In the genomic region with DNA sequence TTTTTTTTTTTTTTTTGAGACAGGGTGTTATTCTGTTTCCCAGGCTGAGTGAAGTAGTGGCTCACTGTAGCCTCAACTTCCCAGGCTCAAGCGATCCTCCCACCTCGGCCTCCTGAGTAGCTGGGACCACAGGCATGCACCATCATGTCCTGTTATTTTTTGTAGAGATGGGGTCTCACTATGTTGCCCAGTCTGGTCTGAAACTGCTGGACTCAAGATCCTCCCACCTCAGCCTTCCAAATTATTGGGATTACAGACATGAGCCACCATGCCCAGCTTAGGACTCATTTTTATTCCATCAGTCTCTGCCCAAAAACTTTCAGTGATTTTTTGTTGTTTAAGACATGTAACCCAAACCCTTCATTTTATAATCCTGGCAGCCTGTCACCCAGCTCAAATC, we compare ENCODE assay signal across 13 cellular contexts.
DNase-seq lines count a peak whose midpoint lies in the region; ATAC-seq, FAIRE-seq and TF ChIP-seq lines count a peak whose summit lies in the region.
"Had no signal": no experiment of that assay in that cellular context is flagged by ENCODE, and none has a peak within 500 bp of the region (broad histone marks: within the 10 kb centered on the region; RNA-seq: fewer than 3 reads in every experiment).

No MANE protein-coding gene starts in this region.

- no peak overlapping the region for H3K9ac ChIP-seq in HepG2 (ENCODE audit: insufficient read depth, low read depth, low read length)
- no peak overlapping the region for H3K9ac ChIP-seq in mammary epithelial cell (ENCODE audit: insufficient read depth, low read length)
- H3K9ac ChIP-seq: GM23248 had no signal

- H2AFZ ChIP-seq in HepG2 (ENCODE audit: low read length) (no peak overlapping the region), mammary epithelial cell (ENCODE audit: low read depth, low read length) (no peak overlapping the region)
- H2AFZ ChIP-seq: GM23248 had no signal

- in situ Hi-C loops in HepG2 (cut with HindIII; ENCODE audit: extremely low pct_ligation_motif_present, low pct_unique_long_range_greater_than_20kb) = no loop called here
- in situ Hi-C loops in mammary epithelial cell (cut with MboI; ENCODE audit: low sequenced_read_pairs in 2 of 2) = no loop called here

- H3K79me2 ChIP-seq in HepG2 (ENCODE audit: insufficient read depth, low read length) (no peaks in the 10 kb centered on the region), mammary epithelial cell (ENCODE audit: insufficient read depth, low read length) (no peaks in the 10 kb centered on the region)

- TF ChIP-seq POLR2A in HepG2 (IDR thresholded peaks at IDR 0.05; ENCODE audit: insufficient read depth in 1 of 2, low read depth in 2 of 2, low read length in 2 of 2) (no peak), right lobe of liver (IDR thresholded peaks at IDR 0.05) (no peak)

- H3K27ac Mint-ChIP-seq in neural crest cell (ENCODE audit: unreplicated experiment) (peak overlapping the region; percentile 14), type B pancreatic cell (peak overlapping the region; percentile 62)

- 45% methylated on average over 2 of the region's 2 CpGs for WGBS in HepG2 (ENCODE audit: low lambda C conversion rate)
- WGBS in right lobe of liver (ENCODE audit: insufficient coverage, low coverage, low lambda C conversion rate, missing lambda C conversion rate) = no CpG with 5 or more reads among the region's 2 CpGs
- WGBS in mammary epithelial cell (ENCODE audit: low coverage, missing lambda C conversion rate) = 100% methylated on average over 2 of the region's 2 CpGs

- no peak for TF ChIP-seq EP300 in HepG2 (IDR thresholded peaks at IDR 0.05; ENCODE audit: low read depth in 2 of 2, low read length in 2 of 2)
- no peak for TF ChIP-seq EP300 in HepG2 (CRISPR knock-in tag; IDR thresholded peaks at IDR 0.05; ENCODE audit: borderline replicate concordance)

- H3K27me3 ChIP-seq in HepG2 (ENCODE audit: control insufficient read depth in 1 of 2, insufficient read depth in 2 of 2, low read length in 2 of 2) (no peaks in the 10 kb centered on the region; a peak in 1 of 5 replicates), right lobe of liver (no peaks in the 10 kb centered on the region), mammary epithelial cell (ENCODE audit: insufficient read depth, low read length) (no peaks in the 10 kb centered on the region)

- CTCF ChIA-PET in HepG2 (lab: Yijun Ruan, JAX; ENCODE audit: low intra/inter-chr PET ratio, low total read pairs) (no interaction called here), mammary epithelial cell (lab: Charles Lee; ENCODE audit: low non-redundant PET) (interaction anchor here (0.6 to 0.7 kb wide), 2 partner anchors 150 to 277 kb away, joined by 3 to 4 read pairs; no protein-coding TSS in a partner anchor)

- H3K4me1 ChIP-seq in HepG2 (ENCODE audit: insufficient read depth, low read length) (no peaks in the 10 kb centered on the region), right lobe of liver (no peaks in the 10 kb centered on the region), mammary epithelial cell (ENCODE audit: insufficient read depth, low read length) (peaks cover 34% of the 10 kb centered on the region)

- dilution Hi-C loops in mammary epithelial cell (cut with HindIII; ENCODE audit: low sequenced_read_pairs) = no loop called here

- BruUV-seq in HepG2 (replicated peaks; lab: Mats Ljungman, UMichigan) (no TSS peak), mammary epithelial cell (replicated peaks; lab: Mats Ljungman, UMichigan) (no TSS peak)

- H3K4me3 ChIP-seq in HepG2 (replicated peaks in 1 of 3; ENCODE audit: insufficient read depth in 1 of 3, low read depth in 2 of 3, low read length in 3 of 3) (no peak overlapping the region), right lobe of liver (no peak overlapping the region), mammary epithelial cell (replicated peaks in 1 of 3; ENCODE audit: insufficient read depth in 1 of 3, low read depth in 2 of 3, low read length in 3 of 3) (no peak overlapping the region)
- H3K4me3 ChIP-seq: GM12878, GM23248 had no signal

- FAIRE-seq in HepG2 (lab: Jason Lieb, UNC) = no peak
- FAIRE-seq: GM12878, GM18507 had no signal

- ATAC-seq in HepG2 (no peak), right lobe of liver (no peak), GM21529 (IDR thresholded peaks at IDR 0.05; ENCODE audit: unreplicated experiment) (no peak)

- H3K9me3 ChIP-seq in HepG2 (ENCODE audit: low read length) (no peaks in the 10 kb centered on the region), right lobe of liver (no peaks in the 10 kb centered on the region), mammary epithelial cell (replicated peaks; ENCODE audit: insufficient read depth, low read length) (peaks cover 4% of the 10 kb centered on the region)

- H3K9me3 Mint-ChIP-seq in neural crest cell = no peaks in the 10 kb centered on the region
- H3K9me3 Mint-ChIP-seq in type B pancreatic cell = no peaks in the 10 kb centered on the region

- H3K4me3 Mint-ChIP-seq in neural crest cell = no peak overlapping the region
- H3K4me3 Mint-ChIP-seq in type B pancreatic cell = no peak overlapping the region

- no peak for TF ChIP-seq RAD21 in HepG2 (CRISPR knock-in tag; IDR thresholded peaks at IDR 0.05)

- no peaks in the 10 kb centered on the region for H3K36me3 ChIP-seq in HepG2 (replicated peaks in 1 of 2; ENCODE audit: control insufficient read depth in 1 of 2, insufficient read depth in 2 of 2, low read length in 2 of 2)
- H3K36me3 ChIP-seq in right lobe of liver = no peaks in the 10 kb centered on the region
- no peaks in the 10 kb centered on the region for H3K36me3 ChIP-seq in mammary epithelial cell (ENCODE audit: insufficient read depth, low read length)

- H3K27me3 Mint-ChIP-seq in neural crest cell (ENCODE audit: low read depth) = no peaks in the 10 kb centered on the region
- no peaks in the 10 kb centered on the region for H3K27me3 Mint-ChIP-seq in type B pancreatic cell

- TF ChIP-seq CTCF in HepG2 (CRISPR knock-in tag; IDR thresholded peaks at IDR 0.05) (no peak), right lobe of liver (IDR thresholded peaks at IDR 0.05) (no peak), mammary epithelial cell (conservative IDR thresholded peaks at IDR 0.05 in 1 of 2, IDR thresholded peaks at IDR 0.05 in 1 of 2; ENCODE audit: extremely low read depth in 1 of 2, insufficient read depth in 1 of 2, low read depth in 1 of 2, low read length in 2 of 2) (no peak), neural crest cell (conservative IDR thresholded peaks at IDR 0.05) (no peak), type B pancreatic cell (conservative IDR thresholded peaks at IDR 0.05) (no peak)

- H3K4me2 ChIP-seq in HepG2 (ENCODE audit: low read depth, low read length) = no peak overlapping the region
- H3K4me2 ChIP-seq in mammary epithelial cell (ENCODE audit: insufficient read depth, low read depth, low read length) = no peak overlapping the region

- H4K20me1 ChIP-seq in HepG2 (ENCODE audit: insufficient read depth, low read length) = no peaks in the 10 kb centered on the region
- no peaks in the 10 kb centered on the region for H4K20me1 ChIP-seq in mammary epithelial cell (ENCODE audit: insufficient read depth, low read length)

- POLR2A ChIA-PET in HepG2 (lab: Yijun Ruan, JAX) = no interaction called here

- DNase-seq in HepG2 (ENCODE audit: low spot score) (no peak), right lobe of liver (no peak), mammary epithelial cell (no peak), neural crest cell (ENCODE audit: low read depth, low spot score) (no peak), type B pancreatic cell (ENCODE audit: extremely low spot score, unreplicated experiment) (no peak), ureter (ENCODE audit: low spot score) (no peak)
- DNase-seq in stimulated activated CD4-positive, alpha-beta T cell treated with anti-CD3 and anti-CD28 coated beads, Interleukin-15, amount 100 ng/mL, for 24 hours = no peak
- DNase-seq: KG1, NCI-H1092 had no signal

- H3K27ac ChIP-seq in HepG2 (ENCODE audit: extremely low read length, insufficient read depth, low read length) (no peak overlapping the region), right lobe of liver (no peak overlapping the region), mammary epithelial cell (ENCODE audit: insufficient read depth, low read depth, low read length) (peak overlapping the region; percentile 77)
- H3K27ac ChIP-seq: GM23248 had no signal

- H3K36me3 Mint-ChIP-seq in neural crest cell (ENCODE audit: low read depth) (no peaks in the 10 kb centered on the region), type B pancreatic cell (no peaks in the 10 kb centered on the region)

- H3K4me1 Mint-ChIP-seq in neural crest cell = no peaks in the 10 kb centered on the region
- H3K4me1 Mint-ChIP-seq in type B pancreatic cell (ENCODE audit: unreplicated experiment) = peaks cover 24% of the 10 kb centered on the region

- intact Hi-C loops in HepG2 (cut with micrococcal nuclease; ENCODE audit: unreplicated experiment) = no loop called here
- intact Hi-C loops in right lobe of liver (cut with DNase I) = no loop called here
- intact Hi-C loops in mammary epithelial cell (cut with micrococcal nuclease) = loop anchor here (1.0 to 10.0 kb wide), 5 partner anchors 71 to 791 kb away; a partner anchor contains a TSS

TF ChIP-seq in HepG2, 621 proteins besides CTCF, POLR2A, EP300 and RAD21:
- TF ChIP-seq, protein P1, sequence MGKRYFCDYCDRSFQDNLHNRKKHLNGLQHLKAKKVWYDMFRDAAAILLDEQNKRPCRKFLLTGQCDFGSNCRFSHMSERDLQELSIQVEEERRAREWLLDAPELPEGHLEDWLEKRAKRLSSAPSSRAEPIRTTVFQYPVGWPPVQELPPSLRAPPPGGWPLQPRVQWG (CRISPR knock-in tag; IDR thresholded peaks at IDR 0.05; ENCODE audit: borderline replicate concordance, low read depth) = no peak
- TF ChIP-seq ZNF121 (CRISPR knock-in tag; IDR thresholded peaks at IDR 0.05) = peak; percentile 39; the same call in 1 of the 2 replicates
- no peak for TF ChIP-seq YEATS2 (CRISPR knock-in tag; IDR thresholded peaks at IDR 0.05; ENCODE audit: borderline replicate concordance)
- TF ChIP-seq RFX3 (CRISPR knock-in tag; IDR thresholded peaks at IDR 0.05) = no peak
- TF ChIP-seq, protein P2, sequence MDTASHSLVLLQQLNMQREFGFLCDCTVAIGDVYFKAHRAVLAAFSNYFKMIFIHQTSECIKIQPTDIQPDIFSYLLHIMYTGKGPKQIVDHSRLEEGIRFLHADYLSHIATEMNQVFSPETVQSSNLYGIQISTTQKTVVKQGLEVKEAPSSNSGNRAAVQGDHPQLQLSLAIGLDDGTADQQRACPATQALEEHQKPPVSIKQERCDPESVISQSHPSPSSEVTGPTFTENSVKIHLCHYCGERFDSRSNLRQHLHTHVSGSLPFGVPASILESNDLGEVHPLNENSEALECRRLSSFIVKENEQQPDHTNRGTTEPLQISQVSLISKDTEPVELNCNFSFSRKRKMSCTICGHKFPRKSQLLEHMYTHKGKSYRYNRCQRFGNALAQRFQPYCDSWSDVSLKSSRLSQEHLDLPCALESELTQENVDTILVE (CRISPR knock-in tag; IDR thresholded peaks at IDR 0.05) = no peak
